ENCODE assay signal across 8 cellular contexts in genomic region chr15:101723161-101723873, GRCh38.
DNase-seq lines count a peak whose midpoint lies in the region; ATAC-seq and TF ChIP-seq lines count a peak whose summit lies in the region.

No MANE protein-coding gene starts in this region.

- H3K4me3 ChIP-seq in retinal pigment epithelial cell (ENCODE audit: low read length): peak overlapping the region; percentile 48

- H3K4me3 Mint-ChIP-seq in activated T-cell treated with anti-CD3 and anti-CD28 coated beads, Interleukin-2, amount 50 U/mL, for 24 hours: peak overlapping the region; percentile 81

- DNase-seq in NOMO-1 treated with DMSO at 0.1 percent for 48 hours (lab: John Stamatoyannopoulos, UW; ENCODE audit: unreplicated experiment) (peak; percentile 14), NOMO-1 treated with dmso at 0.1 percent for 144 hours (lab: John Stamatoyannopoulos, UW; ENCODE audit: unreplicated experiment) (no peak), NCI-H187 treated with DMSO at 0.1 percent for 48 hours (lab: John Stamatoyannopoulos, UW) (peak; percentile 70), foreskin melanocyte (peak; percentile 19), retinal pigment epithelial cell (ENCODE audit: low read depth) (no peak), COR-L47 (lab: John Stamatoyannopoulos, UW) (no peak)
- DNase-seq in activated T-cell treated with anti-CD3 and anti-CD28 coated beads, Interleukin-2, amount 50 U/mL, for 24 hours: peak; percentile 35

- no peaks in the 10 kb centered on the region for H3K27me3 Mint-ChIP-seq in activated T-cell treated with anti-CD3 and anti-CD28 coated beads, Interleukin-2, amount 50 U/mL, for 24 hours

- peaks cover 45% of the 10 kb centered on the region for H3K36me3 Mint-ChIP-seq in activated T-cell treated with anti-CD3 and anti-CD28 coated beads, Interleukin-2, amount 50 U/mL, for 24 hours (ENCODE audit: low read depth)

- TF ChIP-seq CTCF in retinal pigment epithelial cell (conservative IDR thresholded peaks at IDR 0.05; ENCODE audit: low read depth, low read length): no peak

- peak overlapping the region; percentile 84 for H3K27ac Mint-ChIP-seq in activated T-cell treated with anti-CD3 and anti-CD28 coated beads, Interleukin-2, amount 50 U/mL, for 24 hours

- no peaks in the 10 kb centered on the region for H3K9me3 Mint-ChIP-seq in activated T-cell treated with anti-CD3 and anti-CD28 coated beads, Interleukin-2, amount 50 U/mL, for 24 hours

- H3K4me1 Mint-ChIP-seq in activated T-cell treated with anti-CD3 and anti-CD28 coated beads, Interleukin-2, amount 50 U/mL, for 24 hours (ENCODE audit: low read depth): peaks cover 22% of the 10 kb centered on the region

- peak; percentile 52 for ATAC-seq in HG02610 (IDR thresholded peaks at IDR 0.05; ENCODE audit: unreplicated experiment)

Comparison
In these comparisons a context has a peak if more than half of its experiments do, and no peak if none do; other contexts are left out.
1. DNase-seq: peak in NOMO-1 treated with DMSO at 0.1 percent for 48 hours (single experiment), NCI-H187 treated with DMSO at 0.1 percent for 48 hours (single experiment), activated T-cell treated with anti-CD3 and anti-CD28 coated beads, Interleukin-2, amount 50 U/mL, for 24 hours (single experiment) and foreskin melanocyte (single experiment); none in NOMO-1 treated with dmso at 0.1 percent for 144 hours (single experiment), retinal pigment epithelial cell (single experiment) and COR-L47 (single experiment).